Comparison of ENCODE assay signal across 23 cellular contexts in genomic region chr13:111044087-111044830, GRCh38.
"Had no signal": no experiment of that assay in that cellular context is flagged by ENCODE, and none has a peak within 500 bp of the region (broad histone marks: within the 10 kb centered on the region; RNA-seq: fewer than 3 reads in every experiment).

No MANE protein-coding gene starts in this region.

- H3K4me3 ChIP-seq: ascending aorta, breast epithelium, prostate gland, tibial artery, uterus had no signal

- ATAC-seq: left lobe of liver; stimulated activated naive CD8-positive, alpha-beta T cell treated with anti-CD3 and anti-CD28 coated beads, Interleukin-15, Interleukin-2, amounts not matched to agents 100 U/mL and 50 U/mL, for 24 hours had no signal

- DNase-seq: activated CD4-positive, alpha-beta T cell treated with anti-CD3 and anti-CD28 coated beads, Interleukin-2, amount 50 U/mL, for 1 hour; activated CD4-positive, CD25-positive, alpha-beta regulatory T cell treated with anti-CD3 and anti-CD28 coated beads, Interleukin-2, amount 50 U/mL, for 72 hours; activated CD8-positive, alpha-beta memory T cell treated with anti-CD3 and anti-CD28 coated beads for 24 hours; activated CD8-positive, alpha-beta memory T cell treated with anti-CD3 and anti-CD28 coated beads, Interleukin-2, amount 50 U/mL, for 48 hours; activated effector memory CD4-positive, alpha-beta T cell treated with anti-CD3 and anti-CD28 coated beads, Interleukin-2, amount 50 U/mL, for 16 hours; activated naive CD4-positive, alpha-beta T cell treated with anti-CD3 and anti-CD28 coated beads, Interleukin-2, amount 50 U/mL, for 16 hours; activated T-cell treated with anti-CD3 and anti-CD28 coated beads, Interleukin-2, amount 50 U/mL, for 48 hours; dermis blood vessel endothelial cell; effector memory CD4-positive, alpha-beta T cell; foreskin keratinocyte; midbrain; stimulated activated CD4-positive, alpha-beta T cell treated with anti-CD3 and anti-CD28 coated beads, Interleukin-2, amount 100 ng/mL, for 24 hours; stimulated activated naive CD8-positive, alpha-beta T cell treated with anti-CD3 and anti-CD28 coated beads, Interleukin-15, Interleukin-2, amounts not matched to agents 100 U/mL and 50 U/mL, for 24 hours; substantia nigra; T-helper 2 cell; tibial artery had no signal

- H3K4me3 Mint-ChIP-seq: nephron had no signal

- H3K36me3 ChIP-seq: ascending aorta, breast epithelium, prostate gland, tibial artery, uterus had no signal

- H3K4me1 ChIP-seq: breast epithelium, foreskin keratinocyte, prostate gland, uterus had no signal

- H3K27ac ChIP-seq: ascending aorta, breast epithelium, foreskin keratinocyte, prostate gland, tibial artery, uterus, VCaP had no signal

- H3K9me3 ChIP-seq: ascending aorta, breast epithelium, prostate gland, tibial artery, uterus had no signal

- H3K27me3 ChIP-seq: ascending aorta, breast epithelium, uterus had no signal
